ENCODE assay signal across 11 cellular contexts in the genomic region with DNA sequence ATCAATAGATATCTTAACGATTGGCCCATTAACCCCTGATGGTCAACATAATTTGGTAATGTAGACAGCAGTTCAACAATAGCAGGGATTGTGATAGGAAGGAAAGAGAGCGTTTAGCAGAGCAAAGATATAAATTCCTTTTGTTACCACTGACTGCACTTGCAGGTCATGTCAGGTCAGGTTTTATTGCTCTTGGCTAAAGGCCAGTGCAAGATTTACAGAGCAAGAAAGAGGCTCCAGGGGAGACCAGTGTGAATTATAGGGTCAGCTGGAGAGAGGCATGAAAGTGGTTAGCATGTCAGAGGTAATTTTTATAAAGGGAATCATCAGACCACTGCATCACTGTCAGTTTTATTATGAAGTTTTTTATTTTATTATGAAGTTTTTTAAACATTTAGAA.
A peak's percentile ranks its signal among the peaks of the same experiment; 100 is the strongest.
DNase-seq lines count a peak whose midpoint lies in the region.
"Had no signal": no experiment of that assay in that cellular context is flagged by ENCODE, and none has a peak within 500 bp of the region (broad histone marks: within the 10 kb centered on the region; RNA-seq: fewer than 3 reads in every experiment).

No MANE protein-coding gene starts in this region.

- no peak overlapping the region for H3K4me3 Mint-ChIP-seq in activated T-helper 1 cell treated with anti-CD3 and anti-CD28 coated beads, Interleukin-12 subunit alpha, Interleukin-12 subunit beta, Interleukin-2, Interleukin-4 antibody, amounts not matched to agents 30 ng/mL and 10 ng/mL and 1 ng/mL, durations not matched to agents 14 hours and 24 hours and 36 hours
- H3K4me3 Mint-ChIP-seq: activated naive CD8-positive, alpha-beta T cell treated with anti-CD3 and anti-CD28 coated beads, Interleukin-2, amount 50 U/mL, for 24 hours; naive thymus-derived CD4-positive, alpha-beta T cell had no signal

- H3K36me3 Mint-ChIP-seq in activated T-helper 1 cell treated with anti-CD3 and anti-CD28 coated beads, Interleukin-12 subunit alpha, Interleukin-12 subunit beta, Interleukin-2, Interleukin-4 antibody, amounts not matched to agents 30 ng/mL and 10 ng/mL and 1 ng/mL, durations not matched to agents 14 hours and 24 hours and 36 hours (ENCODE audit: low read depth): no peaks in the 10 kb centered on the region
- H3K36me3 Mint-ChIP-seq: naive thymus-derived CD4-positive, alpha-beta T cell had no signal

- no peaks in the 10 kb centered on the region for H3K9me3 Mint-ChIP-seq in activated T-helper 1 cell treated with anti-CD3 and anti-CD28 coated beads, Interleukin-12 subunit alpha, Interleukin-12 subunit beta, Interleukin-2, Interleukin-4 antibody, amounts not matched to agents 30 ng/mL and 10 ng/mL and 1 ng/mL, durations not matched to agents 14 hours and 24 hours and 36 hours
- H3K9me3 Mint-ChIP-seq: activated naive CD8-positive, alpha-beta T cell treated with anti-CD3 and anti-CD28 coated beads, Interleukin-2, amount 50 U/mL, for 24 hours; naive thymus-derived CD4-positive, alpha-beta T cell had no signal

- intact Hi-C loops in activated T-helper 1 cell treated with anti-CD3 and anti-CD28 coated beads, Interleukin-12 subunit alpha, Interleukin-12 subunit beta, Interleukin-2, Interleukin-4 antibody, amounts not matched to agents 30 ng/mL and 10 ng/mL and 1 ng/mL, durations not matched to agents 14 hours and 24 hours and 36 hours (cut with micrococcal nuclease): no loop called here

- no peak overlapping the region for H3K27ac Mint-ChIP-seq in activated T-helper 1 cell treated with anti-CD3 and anti-CD28 coated beads, Interleukin-12 subunit alpha, Interleukin-12 subunit beta, Interleukin-2, Interleukin-4 antibody, amounts not matched to agents 30 ng/mL and 10 ng/mL and 1 ng/mL, durations not matched to agents 14 hours and 24 hours and 36 hours
- H3K27ac Mint-ChIP-seq: activated naive CD8-positive, alpha-beta T cell treated with anti-CD3 and anti-CD28 coated beads, Interleukin-2, amount 50 U/mL, for 24 hours; naive thymus-derived CD4-positive, alpha-beta T cell had no signal

- H3K4me1 Mint-ChIP-seq in activated T-helper 1 cell treated with anti-CD3 and anti-CD28 coated beads, Interleukin-12 subunit alpha, Interleukin-12 subunit beta, Interleukin-2, Interleukin-4 antibody, amounts not matched to agents 30 ng/mL and 10 ng/mL and 1 ng/mL, durations not matched to agents 14 hours and 24 hours and 36 hours (ENCODE audit: low read depth): no peaks in the 10 kb centered on the region
- H3K4me1 Mint-ChIP-seq: activated naive CD8-positive, alpha-beta T cell treated with anti-CD3 and anti-CD28 coated beads, Interleukin-2, amount 50 U/mL, for 24 hours; naive thymus-derived CD4-positive, alpha-beta T cell had no signal

- DNase-seq in EH (ENCODE audit: low read depth) (peak; percentile 70), LHCN-M2 (ENCODE audit: low read depth) (peak; percentile 87), amniotic epithelial cell (ENCODE audit: low read depth) (peak; percentile 87), left kidney (ENCODE audit: low read depth, low spot score) (peak; percentile 79), C1 segment of cervical spinal cord (lab: John Stamatoyannopoulos, UW) (no peak), T-helper 2 cell (no peak), UCSD-AML1 (lab: John Stamatoyannopoulos, UW; ENCODE audit: unreplicated experiment) (no peak)
- no peak for DNase-seq in activated T-helper 1 cell treated with anti-CD3 and anti-CD28 coated beads, Interleukin-12 subunit alpha, Interleukin-12 subunit beta, Interleukin-2, Interleukin-4 antibody, amounts not matched to agents 30 ng/mL and 10 ng/mL and 1 ng/mL, durations not matched to agents 14 hours and 24 hours and 36 hours (ENCODE audit: low spot score)
- DNase-seq: activated CD4-positive, CD25-positive, alpha-beta regulatory T cell treated with anti-CD3 and anti-CD28 coated beads, Interleukin-2, amount 50 U/mL, for 72 hours; activated naive CD8-positive, alpha-beta T cell treated with anti-CD3 and anti-CD28 coated beads, Interleukin-2, amount 50 U/mL, for 24 hours; naive thymus-derived CD4-positive, alpha-beta T cell had no signal

- H3K27me3 Mint-ChIP-seq in activated T-helper 1 cell treated with anti-CD3 and anti-CD28 coated beads, Interleukin-12 subunit alpha, Interleukin-12 subunit beta, Interleukin-2, Interleukin-4 antibody, amounts not matched to agents 30 ng/mL and 10 ng/mL and 1 ng/mL, durations not matched to agents 14 hours and 24 hours and 36 hours (ENCODE audit: insufficient read depth): no peaks in the 10 kb centered on the region
- H3K27me3 Mint-ChIP-seq: activated naive CD8-positive, alpha-beta T cell treated with anti-CD3 and anti-CD28 coated beads, Interleukin-2, amount 50 U/mL, for 24 hours; naive thymus-derived CD4-positive, alpha-beta T cell had no signal

Comparison
In these comparisons a context has a peak if more than half of its experiments do, and no peak if none do; other contexts are left out.
1. DNase-seq: peak in EH (single experiment), LHCN-M2 (single experiment), amniotic epithelial cell (single experiment) and left kidney (single experiment); none in C1 segment of cervical spinal cord (0 of 14), activated T-helper 1 cell treated with anti-CD3 and anti-CD28 coated beads, Interleukin-12 subunit alpha, Interleukin-12 subunit beta, Interleukin-2, Interleukin-4 antibody, amounts not matched to agents 30 ng/mL and 10 ng/mL and 1 ng/mL, durations not matched to agents 14 hours and 24 hours and 36 hours (single experiment), T-helper 2 cell (0 of 5) and UCSD-AML1 (single experiment).